Comparison of ENCODE assay signal across 1 cellular context in genomic region chr17:62965649-62966425, GRCh38.
TF ChIP-seq lines count a peak whose summit lies in the region.

Gene TANC2 (plus strand): TSS chr17:62966235. CDS start chr17:63009560, 43,325 bp downstream.

TF ChIP-seq in HepG2, 621 proteins besides CTCF, POLR2A, EP300 and RAD21 (continued from another document and continues in another):
- TF ChIP-seq, protein P1, sequence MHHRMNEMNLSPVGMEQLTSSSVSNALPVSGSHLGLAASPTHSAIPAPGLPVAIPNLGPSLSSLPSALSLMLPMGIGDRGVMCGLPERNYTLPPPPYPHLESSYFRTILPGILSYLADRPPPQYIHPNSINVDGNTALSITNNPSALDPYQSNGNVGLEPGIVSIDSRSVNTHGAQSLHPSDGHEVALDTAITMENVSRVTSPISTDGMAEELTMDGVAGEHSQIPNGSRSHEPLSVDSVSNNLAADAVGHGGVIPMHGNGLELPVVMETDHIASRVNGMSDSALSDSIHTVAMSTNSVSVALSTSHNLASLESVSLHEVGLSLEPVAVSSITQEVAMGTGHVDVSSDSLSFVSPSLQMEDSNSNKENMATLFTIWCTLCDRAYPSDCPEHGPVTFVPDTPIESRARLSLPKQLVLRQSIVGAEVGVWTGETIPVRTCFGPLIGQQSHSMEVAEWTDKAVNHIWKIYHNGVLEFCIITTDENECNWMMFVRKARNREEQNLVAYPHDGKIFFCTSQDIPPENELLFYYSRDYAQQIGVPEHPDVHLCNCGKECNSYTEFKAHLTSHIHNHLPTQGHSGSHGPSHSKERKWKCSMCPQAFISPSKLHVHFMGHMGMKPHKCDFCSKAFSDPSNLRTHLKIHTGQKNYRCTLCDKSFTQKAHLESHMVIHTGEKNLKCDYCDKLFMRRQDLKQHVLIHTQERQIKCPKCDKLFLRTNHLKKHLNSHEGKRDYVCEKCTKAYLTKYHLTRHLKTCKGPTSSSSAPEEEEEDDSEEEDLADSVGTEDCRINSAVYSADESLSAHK (CRISPR knock-in tag; IDR thresholded peaks at IDR 0.05; ENCODE audit: borderline replicate concordance) = no peak
- TF ChIP-seq ZNF256 (CRISPR knock-in tag; conservative IDR thresholded peaks at IDR 0.05) (no peak), ZBTB40 (IDR thresholded peaks at IDR 0.05) (no peak), ZBTB40 (CRISPR knock-in tag; IDR thresholded peaks at IDR 0.05) (no peak), TARDBP (CRISPR knock-in tag; IDR thresholded peaks at IDR 0.05) (no peak), ZNF746 (CRISPR knock-in tag; IDR thresholded peaks at IDR 0.05) (0 out of 2 replicates have a peak, but pooled peaks have one; percentile 27), ONECUT2 (CRISPR knock-in tag; IDR thresholded peaks at IDR 0.05) (no peak), RFXANK (CRISPR knock-in tag; IDR thresholded peaks at IDR 0.05) (no peak), STAT6 (CRISPR knock-in tag; IDR thresholded peaks at IDR 0.05; ENCODE audit: borderline replicate concordance) (no peak), ZNF773 (CRISPR knock-in tag; IDR thresholded peaks at IDR 0.05; ENCODE audit: borderline replicate concordance) (no peak), ZNF883 (CRISPR knock-in tag; IDR thresholded peaks at IDR 0.05; ENCODE audit: not compliant biosample characterization) (peak; percentile 37), SOX6 (IDR thresholded peaks at IDR 0.05) (no peak), SOX6 (CRISPR knock-in tag; IDR thresholded peaks at IDR 0.05) (0 out of 2 replicates have a peak, but pooled peaks have one; percentile 19), BHLHE40 (IDR thresholded peaks at IDR 0.05; ENCODE audit: low read length) (peak; percentile 74), FOSL2 (CRISPR knock-in tag; IDR thresholded peaks at IDR 0.05) (peak; percentile 4; the same call in 1 of the 2 replicates), NPAS2 (CRISPR knock-in tag; IDR thresholded peaks at IDR 0.05; ENCODE audit: borderline replicate concordance) (no peak), TAF15 (IDR thresholded peaks at IDR 0.05; ENCODE audit: low read depth, low read length, poor library complexity, severe bottlenecking) (no peak), ATM (IDR thresholded peaks at IDR 0.05; ENCODE audit: borderline replicate concordance) (no peak), HNF4A (CRISPR knock-in tag; IDR thresholded peaks at IDR 0.05) (no peak), GATAD2A (CRISPR knock-in tag; IDR thresholded peaks at IDR 0.05) (no peak), ZMYM2 (CRISPR knock-in tag; IDR thresholded peaks at IDR 0.05) (no peak), ZNF432 (CRISPR knock-in tag; IDR thresholded peaks at IDR 0.05; ENCODE audit: borderline replicate concordance) (no peak), ZNF253 (CRISPR knock-in tag; IDR thresholded peaks at IDR 0.05; ENCODE audit: borderline replicate concordance) (0 out of 2 replicates have a peak, but pooled peaks have one; percentile 61), CBFB (CRISPR knock-in tag; IDR thresholded peaks at IDR 0.05) (0 out of 2 replicates have a peak, but pooled peaks have one; percentile 12), ZNF749 (CRISPR knock-in tag; IDR thresholded peaks at IDR 0.05; ENCODE audit: borderline replicate concordance) (no peak), ZBTB14 (CRISPR knock-in tag; IDR thresholded peaks at IDR 0.05) (peak; percentile 87), MLX (CRISPR knock-in tag; IDR thresholded peaks at IDR 0.05) (no peak), ZBTB21 (CRISPR knock-in tag; IDR thresholded peaks at IDR 0.05) (no peak), AGO1 (IDR thresholded peaks at IDR 0.05; ENCODE audit: low read depth, low read length, poor library complexity, severe bottlenecking) (no peak), FOXA1 (IDR thresholded peaks at IDR 0.05) (no peak), FOXA1 (CRISPR knock-in tag; IDR thresholded peaks at IDR 0.05) (no peak), MAZ (IDR thresholded peaks at IDR 0.05; ENCODE audit: borderline replicate concordance, low read depth, low read length) (no peak), MAZ (CRISPR knock-in tag; IDR thresholded peaks at IDR 0.05; ENCODE audit: low read depth) (no peak), PRMT3 (CRISPR knock-in tag; IDR thresholded peaks at IDR 0.05; ENCODE audit: borderline replicate concordance, low read depth) (no peak), CHCHD3 (CRISPR knock-in tag; IDR thresholded peaks at IDR 0.05) (no peak), ZNF136 (CRISPR knock-in tag; IDR thresholded peaks at IDR 0.05; ENCODE audit: low read depth) (no peak), ZBTB42 (CRISPR knock-in tag; IDR thresholded peaks at IDR 0.05) (no peak), ATAD3A (CRISPR knock-in tag; IDR thresholded peaks at IDR 0.05) (no peak), EZH2 (conservative IDR thresholded peaks at IDR 0.05; ENCODE audit: low read depth, low read length) (no peak), ZSCAN9 (CRISPR knock-in tag; IDR thresholded peaks at IDR 0.05; ENCODE audit: borderline replicate concordance) (no peak), ZMYM4 (CRISPR knock-in tag; IDR thresholded peaks at IDR 0.05) (no peak)
- TF ChIP-seq, protein P2, sequence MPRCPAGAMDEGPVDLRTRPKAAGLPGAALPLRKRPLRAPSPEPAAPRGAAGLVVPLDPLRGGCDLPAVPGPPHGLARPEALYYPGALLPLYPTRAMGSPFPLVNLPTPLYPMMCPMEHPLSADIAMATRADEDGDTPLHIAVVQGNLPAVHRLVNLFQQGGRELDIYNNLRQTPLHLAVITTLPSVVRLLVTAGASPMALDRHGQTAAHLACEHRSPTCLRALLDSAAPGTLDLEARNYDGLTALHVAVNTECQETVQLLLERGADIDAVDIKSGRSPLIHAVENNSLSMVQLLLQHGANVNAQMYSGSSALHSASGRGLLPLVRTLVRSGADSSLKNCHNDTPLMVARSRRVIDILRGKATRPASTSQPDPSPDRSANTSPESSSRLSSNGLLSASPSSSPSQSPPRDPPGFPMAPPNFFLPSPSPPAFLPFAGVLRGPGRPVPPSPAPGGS (CRISPR knock-in tag; IDR thresholded peaks at IDR 0.05) = no peak
- TF ChIP-seq, protein P3, sequence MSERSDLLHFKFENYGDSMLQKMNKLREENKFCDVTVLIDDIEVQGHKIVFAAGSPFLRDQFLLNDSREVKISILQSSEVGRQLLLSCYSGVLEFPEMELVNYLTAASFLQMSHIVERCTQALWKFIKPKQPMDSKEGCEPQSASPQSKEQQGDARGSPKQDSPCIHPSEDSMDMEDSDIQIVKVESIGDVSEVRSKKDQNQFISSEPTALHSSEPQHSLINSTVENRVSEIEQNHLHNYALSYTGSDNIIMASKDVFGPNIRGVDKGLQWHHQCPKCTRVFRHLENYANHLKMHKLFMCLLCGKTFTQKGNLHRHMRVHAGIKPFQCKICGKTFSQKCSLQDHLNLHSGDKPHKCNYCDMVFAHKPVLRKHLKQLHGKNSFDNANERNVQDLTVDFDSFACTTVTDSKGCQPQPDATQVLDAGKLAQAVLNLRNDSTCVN (CRISPR knock-in tag; IDR thresholded peaks at IDR 0.05; ENCODE audit: borderline replicate concordance) = no peak
- TF ChIP-seq, protein P4, sequence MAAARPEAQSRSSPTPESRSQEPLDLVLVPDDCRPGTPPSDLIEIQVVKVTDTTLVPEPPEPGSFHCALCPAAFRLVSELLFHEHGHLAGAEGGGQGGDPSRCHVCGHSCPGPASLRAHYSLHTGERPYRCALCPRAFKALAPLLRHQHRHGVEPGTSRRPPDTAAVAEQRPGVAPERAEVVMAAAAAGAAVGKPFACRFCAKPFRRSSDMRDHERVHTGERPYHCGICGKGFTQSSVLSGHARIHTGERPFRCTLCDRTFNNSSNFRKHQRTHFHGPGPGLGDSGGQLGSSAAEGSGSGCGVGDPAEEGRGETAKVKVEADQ (CRISPR knock-in tag; IDR thresholded peaks at IDR 0.05; ENCODE audit: borderline replicate concordance) = 0 out of 2 replicates have a peak, but pooled peaks have one; percentile 41
